30 cellular contexts compared by ENCODE assay signal in genomic region chr9:105286098-105286497, GRCh38.
"Had no signal": no experiment of that assay in that cellular context is flagged by ENCODE, and none has a peak within 500 bp of the region (broad histone marks: within the 10 kb centered on the region; RNA-seq: fewer than 3 reads in every experiment).

No MANE protein-coding gene starts in this region.

- H3K9me3 Mint-ChIP-seq: activated CD4-positive, alpha-beta memory T cell treated with anti-CD3 and anti-CD28 coated beads for 36 hours; activated T-helper 17 cell treated with anti-CD3 and anti-CD28 coated beads, Interleukin-2, amount 50 U/mL, for 72 hours; central memory CD8-positive, alpha-beta T cell; natural killer cell treated with Interleukin-12 subunit alpha and Interleukin-12 subunit beta and Interleukin-15 and Interleukin-18, amount 100 ng/mL, for 72 hours; stimulated activated effector memory CD8-positive, alpha-beta T cell treated with anti-CD3 and anti-CD28 coated beads, Interleukin-12 subunit alpha, Interleukin-12 subunit beta, amount 100 ng/mL, for 72 hours; stimulated activated naive CD8-positive, alpha-beta T cell treated with anti-CD3 and anti-CD28 coated beads, Interleukin-15, amount 100 ng/mL, for 72 hours; T-helper 1 cell treated with Interleukin-12 subunit alpha and Interleukin-12 subunit beta and Interleukin-4 antibody, amounts not matched to agents 30 μg/mL and 1 μg/mL, for 36 hours had no signal

- H3K27me3 Mint-ChIP-seq: activated CD4-positive, alpha-beta memory T cell treated with anti-CD3 and anti-CD28 coated beads for 36 hours; activated T-helper 17 cell treated with anti-CD3 and anti-CD28 coated beads, Interleukin-2, amount 50 U/mL, for 72 hours; central memory CD8-positive, alpha-beta T cell; natural killer cell treated with Interleukin-12 subunit alpha and Interleukin-12 subunit beta and Interleukin-15 and Interleukin-18, amount 100 ng/mL, for 72 hours; stimulated activated naive CD8-positive, alpha-beta T cell treated with anti-CD3 and anti-CD28 coated beads, Interleukin-15, amount 100 ng/mL, for 72 hours had no signal

- H3K4me3 Mint-ChIP-seq: activated CD4-positive, alpha-beta memory T cell treated with anti-CD3 and anti-CD28 coated beads for 36 hours; activated T-helper 17 cell treated with anti-CD3 and anti-CD28 coated beads, Interleukin-2, amount 50 U/mL, for 72 hours; central memory CD8-positive, alpha-beta T cell; natural killer cell treated with Interleukin-12 subunit alpha and Interleukin-12 subunit beta and Interleukin-15 and Interleukin-18, amount 100 ng/mL, for 72 hours; stimulated activated effector memory CD8-positive, alpha-beta T cell treated with anti-CD3 and anti-CD28 coated beads, Interleukin-12 subunit alpha, Interleukin-12 subunit beta, amount 100 ng/mL, for 72 hours; stimulated activated naive CD8-positive, alpha-beta T cell treated with anti-CD3 and anti-CD28 coated beads, Interleukin-15, amount 100 ng/mL, for 72 hours; T-helper 1 cell treated with Interleukin-12 subunit alpha and Interleukin-12 subunit beta and Interleukin-4 antibody, amounts not matched to agents 30 μg/mL and 1 μg/mL, for 36 hours had no signal

- H3K4me1 Mint-ChIP-seq: stimulated activated effector memory CD8-positive, alpha-beta T cell treated with anti-CD3 and anti-CD28 coated beads, Interleukin-12 subunit alpha, Interleukin-12 subunit beta, amount 100 ng/mL, for 72 hours; stimulated activated naive CD8-positive, alpha-beta T cell treated with anti-CD3 and anti-CD28 coated beads, Interleukin-15, amount 100 ng/mL, for 72 hours had no signal

- H3K36me3 Mint-ChIP-seq: activated CD4-positive, alpha-beta memory T cell treated with anti-CD3 and anti-CD28 coated beads for 36 hours; natural killer cell treated with Interleukin-12 subunit alpha and Interleukin-12 subunit beta and Interleukin-15 and Interleukin-18, amount 100 ng/mL, for 72 hours; stimulated activated effector memory CD8-positive, alpha-beta T cell treated with anti-CD3 and anti-CD28 coated beads, Interleukin-12 subunit alpha, Interleukin-12 subunit beta, amount 100 ng/mL, for 72 hours had no signal

- DNase-seq: activated CD4-positive, alpha-beta memory T cell treated with anti-CD3 and anti-CD28 coated beads for 36 hours; activated CD4-positive, alpha-beta T cell treated with anti-CD3 and anti-CD28 coated beads for 48 hours; activated CD8-positive, alpha-beta memory T cell treated with anti-CD3 and anti-CD28 coated beads, Interleukin-2, amount 50 U/mL, for 4 hours; activated gamma-delta T cell treated with Interleukin-2 at 50 U/mL for 16 hours; activated naive CD4-positive, alpha-beta T cell treated with anti-CD3 and anti-CD28 coated beads, Interleukin-2, amount 50 U/mL, for 16 hours; activated T-cell treated with anti-CD3 and anti-CD28 coated beads, Interleukin-2, amount 50 U/mL, for 1 hour; amniotic stem cell; dorsolateral prefrontal cortex; effector memory CD4-positive, alpha-beta T cell; erythroblast; foreskin melanocyte; heart right ventricle; left lung; lower lobe of right lung; mesendoderm; right cardiac atrium; stimulated activated CD4-positive, alpha-beta T cell treated with anti-CD3 and anti-CD28 coated beads, Interleukin-4, amount 100 ng/mL, for 1 hour; stimulated activated naive CD8-positive, alpha-beta T cell treated with anti-CD3 and anti-CD28 coated beads, Interleukin-15, amount 100 ng/mL, for 72 hours; substantia nigra; SW 1271; T-helper 9 cell; upper lobe of left lung had no signal

- H3K4me3 ChIP-seq: coronary artery, dorsolateral prefrontal cortex, heart right ventricle, left lung, lower lobe of right lung, upper lobe of left lung, vagina had no signal

- H3K27ac Mint-ChIP-seq: activated CD4-positive, alpha-beta memory T cell treated with anti-CD3 and anti-CD28 coated beads for 36 hours; activated T-helper 17 cell treated with anti-CD3 and anti-CD28 coated beads, Interleukin-2, amount 50 U/mL, for 72 hours; natural killer cell treated with Interleukin-12 subunit alpha and Interleukin-12 subunit beta and Interleukin-15 and Interleukin-18, amount 100 ng/mL, for 72 hours; stimulated activated effector memory CD8-positive, alpha-beta T cell treated with anti-CD3 and anti-CD28 coated beads, Interleukin-12 subunit alpha, Interleukin-12 subunit beta, amount 100 ng/mL, for 72 hours; stimulated activated naive CD8-positive, alpha-beta T cell treated with anti-CD3 and anti-CD28 coated beads, Interleukin-15, amount 100 ng/mL, for 72 hours; T-helper 1 cell treated with Interleukin-12 subunit alpha and Interleukin-12 subunit beta and Interleukin-4 antibody, amounts not matched to agents 30 μg/mL and 1 μg/mL, for 36 hours had no signal

- ATAC-seq: activated CD4-positive, CD25-positive, alpha-beta regulatory T cell treated with anti-CD3 and anti-CD28 coated beads, Interleukin-2, amount 50 U/mL, for 24 hours; activated T-helper 17 cell treated with anti-CD3 and anti-CD28 coated beads, Interleukin-2, amount 50 U/mL, for 72 hours; heart right ventricle; left lung; lower lobe of right lung; natural killer cell treated with Interleukin-12 subunit alpha and Interleukin-12 subunit beta and Interleukin-15 and Interleukin-18, amount 100 ng/mL, for 72 hours; right cardiac atrium; stimulated activated effector memory CD8-positive, alpha-beta T cell treated with anti-CD3 and anti-CD28 coated beads, Interleukin-12 subunit alpha, Interleukin-12 subunit beta, amount 100 ng/mL, for 72 hours; stimulated activated naive CD8-positive, alpha-beta T cell treated with anti-CD3 and anti-CD28 coated beads, Interleukin-15, amount 100 ng/mL, for 72 hours had no signal
